In the genomic region with DNA sequence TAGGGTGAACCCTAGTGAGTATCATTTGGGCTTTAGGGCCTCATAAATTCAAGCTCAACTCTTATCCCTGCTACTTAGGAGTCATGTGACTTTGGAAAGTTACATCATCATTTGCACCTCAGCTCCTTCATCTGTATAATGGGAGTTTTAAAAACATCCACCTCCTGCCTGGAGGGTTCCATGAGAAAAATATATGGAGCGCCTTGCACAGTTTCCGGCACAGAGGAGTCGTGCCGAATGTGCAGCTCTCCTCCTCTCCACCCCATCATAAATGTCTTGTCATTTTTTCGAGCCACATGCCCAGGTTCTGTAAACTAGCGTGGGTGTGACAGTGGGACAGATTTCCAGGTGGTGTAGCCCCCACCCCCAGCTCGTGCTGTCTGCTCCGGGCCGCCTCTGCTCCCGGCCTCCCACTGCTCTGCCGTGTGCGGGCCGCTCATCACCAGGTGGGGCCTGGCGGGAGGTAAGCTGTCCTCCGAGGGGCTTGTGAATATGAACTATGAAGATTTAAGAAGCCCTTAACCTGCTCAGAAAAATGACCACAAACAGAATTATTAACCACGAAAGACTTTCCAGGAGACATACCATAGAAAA, we compare ENCODE assay signal across 3 cellular contexts.
TF ChIP-seq lines count a peak whose summit lies in the region.

No MANE protein-coding gene starts in this region.

TF ChIP-seq in SK-N-SH, 30 proteins besides CTCF, POLR2A, EP300 and RAD21 (continued from another document and continues in another):
- TF ChIP-seq, protein P1, sequence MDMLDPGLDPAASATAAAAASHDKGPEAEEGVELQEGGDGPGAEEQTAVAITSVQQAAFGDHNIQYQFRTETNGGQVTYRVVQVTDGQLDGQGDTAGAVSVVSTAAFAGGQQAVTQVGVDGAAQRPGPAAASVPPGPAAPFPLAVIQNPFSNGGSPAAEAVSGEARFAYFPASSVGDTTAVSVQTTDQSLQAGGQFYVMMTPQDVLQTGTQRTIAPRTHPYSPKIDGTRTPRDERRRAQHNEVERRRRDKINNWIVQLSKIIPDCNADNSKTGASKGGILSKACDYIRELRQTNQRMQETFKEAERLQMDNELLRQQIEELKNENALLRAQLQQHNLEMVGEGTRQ (IDR thresholded peaks at IDR 0.05; ENCODE audit: borderline replicate concordance, low read depth, low read length): no peak
- TF ChIP-seq TEAD4 (IDR thresholded peaks at IDR 0.05; ENCODE audit: borderline replicate concordance, insufficient read depth): no peak
- TF ChIP-seq REST (IDR thresholded peaks at IDR 0.05; ENCODE audit: low read depth, low read length): no peak
- TF ChIP-seq, protein P2, sequence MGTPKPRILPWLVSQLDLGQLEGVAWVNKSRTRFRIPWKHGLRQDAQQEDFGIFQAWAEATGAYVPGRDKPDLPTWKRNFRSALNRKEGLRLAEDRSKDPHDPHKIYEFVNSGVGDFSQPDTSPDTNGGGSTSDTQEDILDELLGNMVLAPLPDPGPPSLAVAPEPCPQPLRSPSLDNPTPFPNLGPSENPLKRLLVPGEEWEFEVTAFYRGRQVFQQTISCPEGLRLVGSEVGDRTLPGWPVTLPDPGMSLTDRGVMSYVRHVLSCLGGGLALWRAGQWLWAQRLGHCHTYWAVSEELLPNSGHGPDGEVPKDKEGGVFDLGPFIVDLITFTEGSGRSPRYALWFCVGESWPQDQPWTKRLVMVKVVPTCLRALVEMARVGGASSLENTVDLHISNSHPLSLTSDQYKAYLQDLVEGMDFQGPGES (IDR thresholded peaks at IDR 0.05; ENCODE audit: low read depth, low read length): no peak
- TF ChIP-seq, protein P3, sequence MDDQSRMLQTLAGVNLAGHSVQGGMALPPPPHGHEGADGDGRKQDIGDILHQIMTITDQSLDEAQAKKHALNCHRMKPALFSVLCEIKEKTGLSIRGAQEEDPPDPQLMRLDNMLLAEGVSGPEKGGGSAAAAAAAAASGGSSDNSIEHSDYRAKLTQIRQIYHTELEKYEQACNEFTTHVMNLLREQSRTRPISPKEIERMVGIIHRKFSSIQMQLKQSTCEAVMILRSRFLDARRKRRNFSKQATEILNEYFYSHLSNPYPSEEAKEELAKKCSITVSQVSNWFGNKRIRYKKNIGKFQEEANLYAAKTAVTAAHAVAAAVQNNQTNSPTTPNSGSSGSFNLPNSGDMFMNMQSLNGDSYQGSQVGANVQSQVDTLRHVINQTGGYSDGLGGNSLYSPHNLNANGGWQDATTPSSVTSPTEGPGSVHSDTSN (IDR thresholded peaks at IDR 0.05): no peak
- no peak for TF ChIP-seq USF1 (IDR thresholded peaks at IDR 0.05; ENCODE audit: borderline replicate concordance, low read depth)

TF ChIP-seq in SK-N-SH treated with all-trans-retinoic acid at 6 μM for 48 hours, 23 proteins besides CTCF, POLR2A, EP300 and RAD21 (continued from another document and continues in another):
- no peak for TF ChIP-seq ZC3H10 (CRISPR knock-in tag; IDR thresholded peaks at IDR 0.05)
- TF ChIP-seq GLIS3 (CRISPR knock-in tag; IDR thresholded peaks at IDR 0.05): no peak
- TF ChIP-seq PPARA (CRISPR knock-in tag; IDR thresholded peaks at IDR 0.05; ENCODE audit: borderline replicate concordance): no peak
- TF ChIP-seq OSR1 (CRISPR knock-in tag; IDR thresholded peaks at IDR 0.05): no peak
- no peak for TF ChIP-seq CREB5 (CRISPR knock-in tag; IDR thresholded peaks at IDR 0.05; ENCODE audit: low read depth)
- TF ChIP-seq ARNTL (CRISPR knock-in tag; IDR thresholded peaks at IDR 0.05; ENCODE audit: borderline replicate concordance, low read depth): no peak
- no peak for TF ChIP-seq RARB (CRISPR knock-in tag; IDR thresholded peaks at IDR 0.05)
- TF ChIP-seq, protein P4, sequence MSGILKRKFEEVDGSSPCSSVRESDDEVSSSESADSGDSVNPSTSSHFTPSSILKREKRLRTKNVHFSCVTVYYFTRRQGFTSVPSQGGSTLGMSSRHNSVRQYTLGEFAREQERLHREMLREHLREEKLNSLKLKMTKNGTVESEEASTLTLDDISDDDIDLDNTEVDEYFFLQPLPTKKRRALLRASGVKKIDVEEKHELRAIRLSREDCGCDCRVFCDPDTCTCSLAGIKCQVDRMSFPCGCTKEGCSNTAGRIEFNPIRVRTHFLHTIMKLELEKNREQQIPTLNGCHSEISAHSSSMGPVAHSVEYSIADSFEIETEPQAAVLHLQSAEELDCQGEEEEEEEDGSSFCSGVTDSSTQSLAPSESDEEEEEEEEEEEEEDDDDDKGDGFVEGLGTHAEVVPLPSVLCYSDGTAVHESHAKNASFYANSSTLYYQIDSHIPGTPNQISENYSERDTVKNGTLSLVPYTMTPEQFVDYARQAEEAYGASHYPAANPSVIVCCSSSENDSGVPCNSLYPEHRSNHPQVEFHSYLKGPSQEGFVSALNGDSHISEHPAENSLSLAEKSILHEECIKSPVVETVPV (CRISPR knock-in tag; IDR thresholded peaks at IDR 0.05): no peak
- no peak for TF ChIP-seq ISL1 (CRISPR knock-in tag; IDR thresholded peaks at IDR 0.05)
- TF ChIP-seq CSDC2 (CRISPR knock-in tag; IDR thresholded peaks at IDR 0.05): no peak
- no peak for TF ChIP-seq TSHZ2 (CRISPR knock-in tag; IDR thresholded peaks at IDR 0.05)
- no peak for TF ChIP-seq TOX (CRISPR knock-in tag; IDR thresholded peaks at IDR 0.05; ENCODE audit: borderline replicate concordance)
- no peak for TF ChIP-seq POU6F1 (CRISPR knock-in tag; IDR thresholded peaks at IDR 0.05; ENCODE audit: borderline replicate concordance, low read depth)
- TF ChIP-seq SNAI2 (CRISPR knock-in tag; IDR thresholded peaks at IDR 0.05): no peak

TF ChIP-seq in K562, 482 proteins besides CTCF, POLR2A, EP300 and RAD21:
- TF ChIP-seq ZNF395 (CRISPR knock-in tag; IDR thresholded peaks at IDR 0.05) (no peak), PHF8 (IDR thresholded peaks at IDR 0.05; ENCODE audit: borderline replicate concordance, low read length) (no peak), CCNT2 (IDR thresholded peaks at IDR 0.05; ENCODE audit: borderline replicate concordance, extremely low read depth, insufficient read length, low read depth, low read length) (no peak), E2F3 (CRISPR knock-in tag; IDR thresholded peaks at IDR 0.05) (no peak), KLF16 (IDR thresholded peaks at IDR 0.05) (no peak), ZNF764 (CRISPR knock-in tag; IDR thresholded peaks at IDR 0.05; ENCODE audit: low read depth) (no peak), LCOR (CRISPR knock-in tag; IDR thresholded peaks at IDR 0.05) (no peak), CBX2 (IDR thresholded peaks at IDR 0.05; ENCODE audit: insufficient read depth, low read length, poor library complexity, severe bottlenecking) (no peak), NCOA1 (IDR thresholded peaks at IDR 0.05; ENCODE audit: low read depth) (no peak), ATF3 (IDR thresholded peaks at IDR 0.05) (peak; percentile 60), ATF3 (CRISPR knock-in tag; conservative IDR thresholded peaks at IDR 0.05) (no peak), DEAF1 (CRISPR knock-in tag; IDR thresholded peaks at IDR 0.05) (no peak), CEBPB (tag; IDR thresholded peaks at IDR 0.05) (peak; percentile 13; the same call in 1 of the 2 replicates), DIDO1 (tag; IDR thresholded peaks at IDR 0.05; ENCODE audit: low read depth) (no peak), TRIM24 (IDR thresholded peaks at IDR 0.05) (no peak), SREBF1 (IDR thresholded peaks at IDR 0.05; ENCODE audit: borderline replicate concordance, low read depth, low read length) (no peak), PKNOX1 (IDR thresholded peaks at IDR 0.05) (no peak), ZNF699 (CRISPR knock-in tag; IDR thresholded peaks at IDR 0.05; ENCODE audit: insufficient replicate concordance) (no peak), SMARCB1 (IDR thresholded peaks at IDR 0.05; ENCODE audit: insufficient read length, low read depth) (no peak)
- TF ChIP-seq, protein P5, sequence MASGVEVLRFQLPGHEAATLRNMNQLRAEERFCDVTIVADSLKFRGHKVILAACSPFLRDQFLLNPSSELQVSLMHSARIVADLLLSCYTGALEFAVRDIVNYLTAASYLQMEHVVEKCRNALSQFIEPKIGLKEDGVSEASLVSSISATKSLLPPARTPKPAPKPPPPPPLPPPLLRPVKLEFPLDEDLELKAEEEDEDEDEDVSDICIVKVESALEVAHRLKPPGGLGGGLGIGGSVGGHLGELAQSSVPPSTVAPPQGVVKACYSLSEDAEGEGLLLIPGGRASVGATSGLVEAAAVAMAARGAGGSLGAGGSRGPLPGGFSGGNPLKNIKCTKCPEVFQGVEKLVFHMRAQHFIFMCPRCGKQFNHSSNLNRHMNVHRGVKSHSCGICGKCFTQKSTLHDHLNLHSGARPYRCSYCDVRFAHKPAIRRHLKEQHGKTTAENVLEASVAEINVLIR (CRISPR knock-in tag; IDR thresholded peaks at IDR 0.05): no peak
- TF ChIP-seq, protein P6, sequence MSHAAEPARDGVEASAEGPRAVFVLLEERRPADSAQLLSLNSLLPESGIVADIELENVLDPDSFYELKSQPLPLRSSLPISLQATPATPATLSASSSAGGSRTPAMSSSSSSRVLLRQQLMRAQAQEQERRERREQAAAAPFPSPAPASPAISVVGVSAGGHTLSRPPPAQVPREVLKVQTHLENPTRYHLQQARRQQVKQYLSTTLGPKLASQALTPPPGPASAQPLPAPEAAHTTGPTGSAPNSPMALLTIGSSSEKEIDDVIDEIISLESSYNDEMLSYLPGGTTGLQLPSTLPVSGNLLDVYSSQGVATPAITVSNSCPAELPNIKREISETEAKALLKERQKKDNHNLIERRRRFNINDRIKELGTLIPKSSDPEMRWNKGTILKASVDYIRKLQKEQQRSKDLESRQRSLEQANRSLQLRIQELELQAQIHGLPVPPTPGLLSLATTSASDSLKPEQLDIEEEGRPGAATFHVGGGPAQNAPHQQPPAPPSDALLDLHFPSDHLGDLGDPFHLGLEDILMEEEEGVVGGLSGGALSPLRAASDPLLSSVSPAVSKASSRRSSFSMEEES (CRISPR knock-in tag; IDR thresholded peaks at IDR 0.05): peak; percentile 85
